In genomic region chr20:38181207-38181693, GRCh38 we compare ENCODE assay signal across 1 cellular context.
TF ChIP-seq lines count a peak whose summit lies in the region.

No MANE protein-coding gene starts in this region.

TF ChIP-seq in GM23338, 12 proteins besides CTCF, POLR2A, EP300 and RAD21 (continued from another document):
- TF ChIP-seq ZNF462 (CRISPR knock-in tag; IDR thresholded peaks at IDR 0.05) = no peak
